21 cellular contexts compared by ENCODE assay signal in genomic region chr9:71383308-71383707, GRCh38.
"Had no signal": no experiment of that assay in that cellular context is flagged by ENCODE, and none has a peak within 500 bp of the region (broad histone marks: within the 10 kb centered on the region; RNA-seq: fewer than 3 reads in every experiment).

No MANE protein-coding gene starts in this region.

- H3K27me3 ChIP-seq: brain microvascular endothelial cell, heart right ventricle, right lobe of liver, thyroid gland had no signal

- H3K4me1 Mint-ChIP-seq: central memory CD8-positive, alpha-beta T cell; immature natural killer cell; mesothelial cell of epicardium; natural killer cell had no signal

- H3K4me3 Mint-ChIP-seq: activated CD8-positive, alpha-beta T cell treated with anti-CD3 and anti-CD28 coated beads, Interleukin-2, amount 10 ng/mL, durations not matched to agents 7 days and 5 days; activated T-helper 1 cell treated with anti-CD3 and anti-CD28 coated beads, Interleukin-12 subunit alpha, Interleukin-12 subunit beta, Interleukin-2, Interleukin-4 antibody, amounts not matched to agents 30 ng/mL and 10 ng/mL and 1 ng/mL, durations not matched to agents 14 hours and 24 hours and 36 hours; central memory CD8-positive, alpha-beta T cell; immature natural killer cell; mesothelial cell of epicardium; natural killer cell; stimulated activated naive CD8-positive, alpha-beta T cell treated with anti-CD3 and anti-CD28 coated beads, Interleukin-15, Interleukin-2, amounts not matched to agents 100 ng/mL and 50 ng/mL, for 24 hours had no signal

- H3K4me3 ChIP-seq: heart right ventricle, left ventricle myocardium inferior, right lobe of liver, skin epidermis, thyroid gland had no signal

- ATAC-seq: activated CD4-positive, CD25-positive, alpha-beta regulatory T cell treated with anti-CD3 and anti-CD28 coated beads, Interleukin-2, amount 50 U/mL, for 24 hours; activated CD8-positive, alpha-beta T cell treated with anti-CD3 and anti-CD28 coated beads, Interleukin-2, amount 10 ng/mL, durations not matched to agents 7 days and 5 days; heart right ventricle; natural killer cell; right lobe of liver had no signal

- H3K27ac Mint-ChIP-seq: activated CD8-positive, alpha-beta T cell treated with anti-CD3 and anti-CD28 coated beads, Interleukin-2, amount 10 ng/mL, durations not matched to agents 7 days and 5 days; activated T-helper 1 cell treated with anti-CD3 and anti-CD28 coated beads, Interleukin-12 subunit alpha, Interleukin-12 subunit beta, Interleukin-2, Interleukin-4 antibody, amounts not matched to agents 30 ng/mL and 10 ng/mL and 1 ng/mL, durations not matched to agents 14 hours and 24 hours and 36 hours; immature natural killer cell; mesothelial cell of epicardium; natural killer cell; stimulated activated naive CD8-positive, alpha-beta T cell treated with anti-CD3 and anti-CD28 coated beads, Interleukin-15, Interleukin-2, amounts not matched to agents 100 ng/mL and 50 ng/mL, for 24 hours had no signal

- H3K4me1 ChIP-seq: heart right ventricle, left ventricle myocardium inferior, right lobe of liver, thyroid gland had no signal

- H3K9me3 Mint-ChIP-seq: activated T-helper 1 cell treated with anti-CD3 and anti-CD28 coated beads, Interleukin-12 subunit alpha, Interleukin-12 subunit beta, Interleukin-2, Interleukin-4 antibody, amounts not matched to agents 30 ng/mL and 10 ng/mL and 1 ng/mL, durations not matched to agents 14 hours and 24 hours and 36 hours; central memory CD8-positive, alpha-beta T cell; immature natural killer cell; mesothelial cell of epicardium; stimulated activated naive CD8-positive, alpha-beta T cell treated with anti-CD3 and anti-CD28 coated beads, Interleukin-15, Interleukin-2, amounts not matched to agents 100 ng/mL and 50 ng/mL, for 24 hours had no signal

- H3K36me3 ChIP-seq: brain microvascular endothelial cell, heart right ventricle, left ventricle myocardium inferior, right lobe of liver, thyroid gland had no signal

- DNase-seq: activated CD4-positive, alpha-beta T cell treated with anti-CD3 and anti-CD28 coated beads, Interleukin-2, amount 50 U/mL, for 1 hour; activated CD8-positive, alpha-beta T cell treated with anti-CD3 and anti-CD28 coated beads, Interleukin-2, amount 10 ng/mL, durations not matched to agents 7 days and 5 days; activated gamma-delta T cell; activated naive CD4-positive, alpha-beta T cell treated with anti-CD3 and anti-CD28 coated beads, Interleukin-2, amount 50 U/mL, for 16 hours; aorta; brain microvascular endothelial cell; heart right ventricle; immature natural killer cell; left ventricle myocardium inferior; natural killer cell; posterior cingulate gyrus; right lobe of liver; stimulated activated CD4-positive, alpha-beta T cell treated with anti-CD3 and anti-CD28 coated beads, Interleukin-1b, Interleukin-23, amount 100 ng/mL, for 48 hours; substantia nigra; thyroid gland had no signal

- H3K36me3 Mint-ChIP-seq: immature natural killer cell, mesothelial cell of epicardium, natural killer cell had no signal

- H3K9me3 ChIP-seq: heart right ventricle, left ventricle myocardium inferior, right lobe of liver, thyroid gland had no signal

- H3K27me3 Mint-ChIP-seq: central memory CD8-positive, alpha-beta T cell; stimulated activated naive CD8-positive, alpha-beta T cell treated with anti-CD3 and anti-CD28 coated beads, Interleukin-15, Interleukin-2, amounts not matched to agents 100 ng/mL and 50 ng/mL, for 24 hours had no signal
